In genomic region chr17:33871720-33872535, GRCh38 we compare ENCODE assay signal across 15 cellular contexts.
DNase-seq lines count a peak whose midpoint lies in the region; ATAC-seq and TF ChIP-seq lines count a peak whose summit lies in the region.
"Had no signal": no experiment of that assay in that cellular context is flagged by ENCODE, and none has a peak within 500 bp of the region (broad histone marks: within the 10 kb centered on the region; RNA-seq: fewer than 3 reads in every experiment).

No MANE protein-coding gene starts in this region.

- H3K9me3 ChIP-seq in neuronal stem cell (replicated peaks in 1 of 2; ENCODE audit: control insufficient read depth in 2 of 2, insufficient read depth in 1 of 2, low read depth in 1 of 2, low read length in 2 of 2) = no peaks in the 10 kb centered on the region
- H3K9me3 ChIP-seq: gastroesophageal sphincter had no signal

- TF ChIP-seq CTCF in astrocyte of the cerebellum (IDR thresholded peaks at IDR 0.05; ENCODE audit: low read depth, low read length, missing control alignments) = no peak

- peak; percentile 1 to 3 for DNase-seq in NOMO-1 (lab: John Stamatoyannopoulos, UW; ENCODE audit: unreplicated experiment in 2 of 2)
- no peak for DNase-seq in NOMO-1 treated with dmso at 0.1 percent for 144 hours (lab: John Stamatoyannopoulos, UW; ENCODE audit: unreplicated experiment)
- peak; percentile 7 for DNase-seq in NCI-H1105 (lab: John Stamatoyannopoulos, UW)
- peak; percentile 6 for DNase-seq in astrocyte of the cerebellum (ENCODE audit: low read depth)
- no peak for DNase-seq in neuronal stem cell (ENCODE audit: low spot score)
- DNase-seq in HEK293T (ENCODE audit: extremely low spot score) = no peak
- DNase-seq: ACHN, activated gamma-delta T cell treated with Interleukin-2 at 50 U/mL for 16 hours, NCI-H1092 treated with DMSO at 0.1 percent for 48 hours, retina had no signal

- no peak overlapping the region for H3K4me3 ChIP-seq in astrocyte of the cerebellum (ENCODE audit: low read depth, low read length)
- H3K4me3 ChIP-seq in neuronal stem cell (ENCODE audit: low read length in 2 of 2) = no peak overlapping the region
- H3K4me3 ChIP-seq: gastroesophageal sphincter had no signal

- no CpG with 5 or more reads among the region's 9 CpGs for WGBS in neuronal stem cell (ENCODE audit: extremely low coverage in 2 of 2, insufficient read length in 2 of 2, insufficient replicate concordance in 1 of 2), 2 donors

- no peak overlapping the region for H2AFZ ChIP-seq in neuronal stem cell (ENCODE audit: low read length)

- H3K14ac ChIP-seq in neuronal stem cell (ENCODE audit: low read length) = peak overlapping the region; percentile 25

- in situ Hi-C loops in astrocyte of the cerebellum (cut with HindIII; ENCODE audit: low sequenced_read_pairs) = no loop called here

- H2BK120ac ChIP-seq in neuronal stem cell (ENCODE audit: low read depth, low read length) = no peak overlapping the region

- H3K27ac ChIP-seq in neuronal stem cell (replicated peaks; ENCODE audit: low read length) = no peak overlapping the region
- H3K27ac ChIP-seq: gastroesophageal sphincter had no signal

- no peak overlapping the region for H3K23ac ChIP-seq in neuronal stem cell (ENCODE audit: low read depth, low read length, poor library complexity)

- H3K79me1 ChIP-seq in neuronal stem cell (ENCODE audit: low read depth, low read length) = no peaks in the 10 kb centered on the region

- H2BK5ac ChIP-seq in neuronal stem cell (ENCODE audit: low read length) = no peak overlapping the region

- H2BK15ac ChIP-seq in neuronal stem cell (ENCODE audit: low read length) = no peak overlapping the region

- CTCF ChIA-PET in HEK293T (lab: Yijun Ruan, JAX) = no interaction called here

- POLR2A ChIA-PET in HEK293T (lab: Yijun Ruan, JAX) = no interaction called here

- no peak overlapping the region for H2BK12ac ChIP-seq in neuronal stem cell (ENCODE audit: low read length)

- no peaks in the 10 kb centered on the region for H3K36me3 ChIP-seq in neuronal stem cell (replicated peaks in 1 of 2; ENCODE audit: control insufficient read depth in 2 of 2, insufficient read depth in 2 of 2, low read length in 2 of 2)
- H3K36me3 ChIP-seq: gastroesophageal sphincter had no signal

- H3K9ac ChIP-seq in neuronal stem cell (ENCODE audit: low read depth, low read length, poor library complexity) = no peak overlapping the region

- no peak overlapping the region for H3K4ac ChIP-seq in neuronal stem cell (ENCODE audit: low read length)

- no peak overlapping the region for H4K91ac ChIP-seq in neuronal stem cell (ENCODE audit: low read depth, low read length, poor library complexity)

- ATAC-seq in HG02763 (IDR thresholded peaks at IDR 0.05; ENCODE audit: unreplicated experiment) (no peak), GM19395 (IDR thresholded peaks at IDR 0.05; ENCODE audit: unreplicated experiment) (no peak)
- ATAC-seq: gastroesophageal sphincter, HCT116, Right ventricle myocardium inferior had no signal

- no peak overlapping the region for H2AK5ac ChIP-seq in neuronal stem cell (ENCODE audit: low read depth, low read length)

- no peaks in the 10 kb centered on the region for H3K27me3 ChIP-seq in neuronal stem cell (ENCODE audit: control insufficient read depth in 3 of 3, insufficient read depth in 3 of 3, low read depth in 1 of 3, low read length in 3 of 3)

- H3K4me2 ChIP-seq in neuronal stem cell (ENCODE audit: insufficient read depth, low read length, poor library complexity, severe bottlenecking) = no peak overlapping the region

- no peak overlapping the region for H4K8ac ChIP-seq in neuronal stem cell (ENCODE audit: low read depth, low read length)

- H3K18ac ChIP-seq in neuronal stem cell (ENCODE audit: low read length) = no peak overlapping the region

- no peaks in the 10 kb centered on the region for H3K4me1 ChIP-seq in neuronal stem cell (ENCODE audit: control insufficient read depth in 2 of 2, insufficient read depth in 1 of 2, low read depth in 1 of 2, low read length in 2 of 2)
- H3K4me1 ChIP-seq: gastroesophageal sphincter had no signal

TF ChIP-seq in HEK293T, 16 proteins besides CTCF, POLR2A, EP300 and RAD21:
- TF ChIP-seq NFRKB (IDR thresholded peaks at IDR 0.05) (no peak), SP1 (IDR thresholded peaks at IDR 0.05) (no peak), BHLHE40 (IDR thresholded peaks at IDR 0.05; ENCODE audit: borderline replicate concordance) (no peak), FOXA1 (IDR thresholded peaks at IDR 0.05) (no peak), FOXM1 (IDR thresholded peaks at IDR 0.05; ENCODE audit: borderline replicate concordance) (no peak), L3MBTL2 (conservative IDR thresholded peaks at IDR 0.05) (no peak), HDGF (IDR thresholded peaks at IDR 0.05; ENCODE audit: borderline replicate concordance) (no peak), ELF4 (IDR thresholded peaks at IDR 0.05) (no peak), FOXK2 (IDR thresholded peaks at IDR 0.05) (no peak), ZNF384 (IDR thresholded peaks at IDR 0.05) (no peak), TARDBP (IDR thresholded peaks at IDR 0.05) (no peak), ARNT (IDR thresholded peaks at IDR 0.05) (no peak)
- TF ChIP-seq, protein P1, sequence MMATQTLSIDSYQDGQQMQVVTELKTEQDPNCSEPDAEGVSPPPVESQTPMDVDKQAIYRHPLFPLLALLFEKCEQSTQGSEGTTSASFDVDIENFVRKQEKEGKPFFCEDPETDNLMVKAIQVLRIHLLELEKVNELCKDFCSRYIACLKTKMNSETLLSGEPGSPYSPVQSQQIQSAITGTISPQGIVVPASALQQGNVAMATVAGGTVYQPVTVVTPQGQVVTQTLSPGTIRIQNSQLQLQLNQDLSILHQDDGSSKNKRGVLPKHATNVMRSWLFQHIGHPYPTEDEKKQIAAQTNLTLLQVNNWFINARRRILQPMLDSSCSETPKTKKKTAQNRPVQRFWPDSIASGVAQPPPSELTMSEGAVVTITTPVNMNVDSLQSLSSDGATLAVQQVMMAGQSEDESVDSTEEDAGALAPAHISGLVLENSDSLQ (IDR thresholded peaks at IDR 0.05) = no peak

Comparison
In these comparisons a context has a peak if more than half of its experiments do, and no peak if none do; other contexts are left out.
1. DNase-seq: peak in NOMO-1 (2 of 2), NCI-H1105 (single experiment) and astrocyte of the cerebellum (single experiment); none in NOMO-1 treated with dmso at 0.1 percent for 144 hours (single experiment), neuronal stem cell (single experiment) and HEK293T (single experiment).